In the genomic region with DNA sequence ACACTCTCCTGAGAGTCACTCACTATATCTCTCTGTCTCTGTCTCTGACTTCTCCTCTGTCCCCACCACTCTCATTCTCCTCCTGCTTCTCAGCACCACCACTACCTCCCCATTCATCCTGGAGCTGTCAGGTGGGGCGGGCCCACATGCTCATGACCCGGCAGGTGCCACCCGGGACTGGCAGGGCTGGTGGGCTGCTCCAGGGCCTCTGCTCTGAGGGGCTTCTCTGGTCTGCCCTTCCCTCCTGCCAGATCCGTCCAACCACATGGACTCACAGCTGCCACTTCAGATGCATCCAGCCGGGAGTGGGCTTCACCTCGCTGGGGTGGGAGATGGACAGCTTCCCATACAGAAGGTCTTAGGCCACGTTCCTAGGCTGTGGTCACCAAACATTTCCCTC, we compare ENCODE assay signal across 19 cellular contexts. TPM values are rescaled to one million over a fixed set of nuclear protein-coding genes. Genes with fewer than 3 reads are reported as not detected.
"Had no signal": no experiment of that assay in that cellular context is flagged by ENCODE, and none has a peak within 500 bp of the region (broad histone marks: within the 10 kb centered on the region; RNA-seq: fewer than 3 reads in every experiment).

No MANE protein-coding gene starts in this region.

- H3K9me3 ChIP-seq: adrenal gland, esophagus muscularis mucosa, gastroesophageal sphincter had no signal

- H3K27me3 ChIP-seq: adrenal gland, gastroesophageal sphincter had no signal

- DNase-seq: activated B cell treated with CpG ODN at 0.5 μM for 24 hours; activated CD4-positive, alpha-beta T cell treated with anti-CD3 and anti-CD28 coated beads for 4 hours; activated CD8-positive, alpha-beta memory T cell treated with anti-CD3 and anti-CD28 coated beads, Interleukin-2, amount 50 U/mL, for 4 hours; activated gamma-delta T cell; activated T-cell treated with anti-CD3 and anti-CD28 coated beads, Interleukin-2, amount 50 U/mL, for 48 hours; effector CD8-positive, alpha-beta T cell; kidney glomerular epithelial cell; mesendoderm; naive thymus-derived CD8-positive, alpha-beta T cell; stimulated activated CD4-positive, alpha-beta T cell treated with anti-CD3 and anti-CD28 coated beads, Interleukin-12 subunit alpha, Interleukin-12 subunit beta, amount 100 ng/mL, for 4 hours; stimulated activated CD4-positive, alpha-beta T cell treated with anti-CD3 and anti-CD28 coated beads, Interleukin-1b, Interleukin-23, amount 100 ng/mL, for 48 hours; stimulated activated CD8-positive, alpha-beta memory T cell treated with anti-CD3 and anti-CD28 coated beads, Interleukin-4, amount 100 ng/mL, for 48 hours; stimulated activated naive CD4-positive, alpha-beta T cell had no signal

- H3K27ac ChIP-seq: esophagus muscularis mucosa, gastroesophageal sphincter had no signal

- H3K4me3 ChIP-seq: adrenal gland, esophagus muscularis mucosa, gastroesophageal sphincter, heart left ventricle had no signal

- ATAC-seq: activated naive CD4-positive, alpha-beta T cell treated with anti-CD3 and anti-CD28 coated beads, Interleukin-2, amount 50 U/mL, for 72 hours; gastroesophageal sphincter; naive thymus-derived CD8-positive, alpha-beta T cell had no signal

- H3K36me3 ChIP-seq: adrenal gland, esophagus muscularis mucosa, gastroesophageal sphincter, heart left ventricle had no signal

RNA-seq across cellular contexts. Expression of a gene that starts 4.8 kb away (rescaled TPM):
- total RNA-seq: activated B cell treated with CpG ODN at 0.5 μM for 24 hours; bronchial epithelial cell; naive thymus-derived CD8-positive, alpha-beta T cell had no signal
- polyA plus RNA-seq: naive thymus-derived CD8-positive, alpha-beta T cell had no signal
